In genomic region chr6:88585081-88585692, GRCh38 we compare ENCODE assay signal across 1 cellular context.
TF ChIP-seq lines count a peak whose summit lies in the region.

No MANE protein-coding gene starts in this region.

TF ChIP-seq in H1, 55 proteins besides CTCF, POLR2A, EP300 and RAD21 (continued from another document):
- TF ChIP-seq CHD7 (IDR thresholded peaks at IDR 0.05; ENCODE audit: insufficient replicate concordance, low read length) (no peak), POU5F1 (IDR thresholded peaks at IDR 0.05; ENCODE audit: low read depth, low read length) (no peak), BRCA1 (IDR thresholded peaks at IDR 0.05; ENCODE audit: low read depth, low read length) (no peak), KDM4A (IDR thresholded peaks at IDR 0.05; ENCODE audit: low read depth, low read length, severe bottlenecking) (no peak), TBP (IDR thresholded peaks at IDR 0.05; ENCODE audit: low read depth, low read length) (no peak), PHF8 (conservative IDR thresholded peaks at IDR 0.05; ENCODE audit: low read depth, low read length) (no peak)
